ENCODE assay signal across 1 cellular context in the genomic region with DNA sequence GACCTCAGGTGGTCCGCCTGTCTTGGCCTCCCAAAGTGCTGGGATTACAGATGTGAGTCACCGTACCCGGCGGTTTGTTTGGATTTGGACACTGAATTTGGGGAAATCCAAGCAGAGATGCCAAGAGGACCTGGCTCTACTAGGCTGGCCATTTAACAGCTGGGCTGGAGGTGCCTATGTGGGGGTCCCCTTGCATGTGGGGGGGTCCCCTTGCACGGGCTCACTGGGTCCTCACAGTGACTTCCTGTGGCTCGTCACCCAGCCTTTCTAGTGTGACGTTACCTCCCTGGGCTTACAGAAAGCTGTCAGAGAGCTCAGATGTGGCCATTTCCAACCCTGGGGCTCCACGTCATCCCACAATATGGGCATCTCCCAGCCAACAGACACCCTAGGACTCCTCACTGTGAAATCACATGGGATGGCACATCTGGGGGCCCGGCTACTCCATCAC.
TF ChIP-seq lines count a peak whose summit lies in the region.

No MANE protein-coding gene starts in this region.

TF ChIP-seq in GM12878, 131 proteins besides CTCF, POLR2A, EP300 and RAD21:
- no peak for TF ChIP-seq HDAC2 (IDR thresholded peaks at IDR 0.05)
- no peak for TF ChIP-seq SMC3 (IDR thresholded peaks at IDR 0.05; ENCODE audit: borderline replicate concordance, low read length)
- no peak for TF ChIP-seq YY1 (IDR thresholded peaks at IDR 0.05; ENCODE audit: low read depth, low read length)
- TF ChIP-seq MYC (IDR thresholded peaks at IDR 0.05; ENCODE audit: insufficient read depth, insufficient read length, insufficient replicate concordance, low read length, severe bottlenecking) = no peak
- no peak for TF ChIP-seq TCF12 (IDR thresholded peaks at IDR 0.05; ENCODE audit: low read depth, low read length)
- no peak for TF ChIP-seq SRF (IDR thresholded peaks at IDR 0.05; ENCODE audit: low read depth in 2 of 2, low read length in 2 of 2)
- no peak for TF ChIP-seq NFXL1 (IDR thresholded peaks at IDR 0.05; ENCODE audit: borderline replicate concordance)
- TF ChIP-seq CREB1 (IDR thresholded peaks at IDR 0.05; ENCODE audit: low read depth) = peak; percentile 71
- no peak; the same call in 1 of the 2 replicates for TF ChIP-seq LARP7 (IDR thresholded peaks at IDR 0.05)
- TF ChIP-seq, protein P1, sequence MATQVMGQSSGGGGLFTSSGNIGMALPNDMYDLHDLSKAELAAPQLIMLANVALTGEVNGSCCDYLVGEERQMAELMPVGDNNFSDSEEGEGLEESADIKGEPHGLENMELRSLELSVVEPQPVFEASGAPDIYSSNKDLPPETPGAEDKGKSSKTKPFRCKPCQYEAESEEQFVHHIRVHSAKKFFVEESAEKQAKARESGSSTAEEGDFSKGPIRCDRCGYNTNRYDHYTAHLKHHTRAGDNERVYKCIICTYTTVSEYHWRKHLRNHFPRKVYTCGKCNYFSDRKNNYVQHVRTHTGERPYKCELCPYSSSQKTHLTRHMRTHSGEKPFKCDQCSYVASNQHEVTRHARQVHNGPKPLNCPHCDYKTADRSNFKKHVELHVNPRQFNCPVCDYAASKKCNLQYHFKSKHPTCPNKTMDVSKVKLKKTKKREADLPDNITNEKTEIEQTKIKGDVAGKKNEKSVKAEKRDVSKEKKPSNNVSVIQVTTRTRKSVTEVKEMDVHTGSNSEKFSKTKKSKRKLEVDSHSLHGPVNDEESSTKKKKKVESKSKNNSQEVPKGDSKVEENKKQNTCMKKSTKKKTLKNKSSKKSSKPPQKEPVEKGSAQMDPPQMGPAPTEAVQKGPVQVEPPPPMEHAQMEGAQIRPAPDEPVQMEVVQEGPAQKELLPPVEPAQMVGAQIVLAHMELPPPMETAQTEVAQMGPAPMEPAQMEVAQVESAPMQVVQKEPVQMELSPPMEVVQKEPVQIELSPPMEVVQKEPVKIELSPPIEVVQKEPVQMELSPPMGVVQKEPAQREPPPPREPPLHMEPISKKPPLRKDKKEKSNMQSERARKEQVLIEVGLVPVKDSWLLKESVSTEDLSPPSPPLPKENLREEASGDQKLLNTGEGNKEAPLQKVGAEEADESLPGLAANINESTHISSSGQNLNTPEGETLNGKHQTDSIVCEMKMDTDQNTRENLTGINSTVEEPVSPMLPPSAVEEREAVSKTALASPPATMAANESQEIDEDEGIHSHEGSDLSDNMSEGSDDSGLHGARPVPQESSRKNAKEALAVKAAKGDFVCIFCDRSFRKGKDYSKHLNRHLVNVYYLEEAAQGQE (IDR thresholded peaks at IDR 0.05; ENCODE audit: low read depth, low read length) = no peak
- no peak for TF ChIP-seq POU2F2 (IDR thresholded peaks at IDR 0.05; ENCODE audit: borderline replicate concordance, low read depth, low read length)
- no peak for TF ChIP-seq EED (IDR thresholded peaks at IDR 0.05; ENCODE audit: low read depth)
- peak; percentile 73; the same call in 1 of the 2 replicates for TF ChIP-seq CREM (IDR thresholded peaks at IDR 0.05; ENCODE audit: low read depth)
